Comparison of ENCODE assay signal across 18 cellular contexts in the genomic region with DNA sequence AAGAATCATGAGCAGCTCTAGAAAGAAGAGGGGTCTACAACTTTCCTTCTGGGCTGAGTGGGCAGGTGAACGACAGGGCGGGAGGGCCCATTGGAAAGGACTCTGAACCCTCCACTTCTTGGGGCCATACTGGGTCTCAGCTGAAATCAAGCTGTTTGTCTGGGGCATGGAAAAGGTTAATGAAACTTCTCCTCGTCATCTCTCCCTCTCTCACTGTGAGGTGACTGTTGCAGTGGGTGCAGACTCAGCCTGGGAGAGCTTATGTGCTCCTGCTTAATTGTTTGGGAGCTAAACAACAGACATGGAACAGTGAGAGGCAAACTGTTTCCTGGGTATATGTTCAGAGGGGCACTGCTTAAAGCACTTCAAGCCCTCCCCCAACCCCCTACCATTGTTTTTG.
A peak's percentile ranks its signal among the peaks of the same experiment; 100 is the strongest.
DNase-seq lines count a peak whose midpoint lies in the region; ATAC-seq and TF ChIP-seq lines count a peak whose summit lies in the region.
"Had no signal": no experiment of that assay in that cellular context is flagged by ENCODE, and none has a peak within 500 bp of the region (broad histone marks: within the 10 kb centered on the region; RNA-seq: fewer than 3 reads in every experiment).

No MANE protein-coding gene starts in this region.

- H3K27ac ChIP-seq in CD4-positive, CD25-positive, alpha-beta regulatory T cell (ENCODE audit: insufficient read depth, low read length, poor library complexity, severe bottlenecking): no peak overlapping the region
- H3K27ac ChIP-seq in KOPT-K1 (ENCODE audit: low read depth, low read length, poor library complexity, severe bottlenecking): peak overlapping the region; percentile 96
- H3K27ac ChIP-seq in ascending aorta: peak overlapping the region; percentile 50 to 66
- H3K27ac ChIP-seq in spleen: peak overlapping the region in 6 of 8 donors; percentile 44 to 87 (median 66)
- H3K27ac ChIP-seq: epithelial cell of prostate, hepatocyte, VCaP had no signal

- H3K27me3 Mint-ChIP-seq in CD4-positive, CD25-positive, alpha-beta regulatory T cell: no peaks in the 10 kb centered on the region
- H3K27me3 Mint-ChIP-seq: activated CD4-positive, alpha-beta memory T cell treated with anti-CD3 and anti-CD28 coated beads, Interleukin-2, amount 10 ng/mL, durations not matched to agents 7 days and 5 days had no signal

- ATAC-seq in CD4-positive, CD25-positive, alpha-beta regulatory T cell (ENCODE audit: low read depth in 2 of 2): no peak
- no peak for ATAC-seq in GM18505 (IDR thresholded peaks at IDR 0.05; ENCODE audit: unreplicated experiment)
- ATAC-seq in Right ventricle myocardium inferior: no peak

- H3K9me3 ChIP-seq in CD4-positive, CD25-positive, alpha-beta regulatory T cell (ENCODE audit: control insufficient read depth in 2 of 2, low read length in 2 of 2): no peaks in the 10 kb centered on the region
- H3K9me3 ChIP-seq in KOPT-K1 (ENCODE audit: insufficient read depth, low read length, poor library complexity, severe bottlenecking) (peaks cover 4% of the 10 kb centered on the region), ascending aorta (no peaks in the 10 kb centered on the region), spleen (no peaks in the 10 kb centered on the region)

- no peaks in the 10 kb centered on the region for H3K36me3 ChIP-seq in CD4-positive, CD25-positive, alpha-beta regulatory T cell (ENCODE audit: control insufficient read depth, insufficient read depth, low read length)
- H3K36me3 ChIP-seq in KOPT-K1 (ENCODE audit: insufficient read depth, low read length) (no peaks in the 10 kb centered on the region), ascending aorta (no peaks in the 10 kb centered on the region), spleen (no peaks in the 10 kb centered on the region)

- no peak overlapping the region for H3K4me3 ChIP-seq in CD4-positive, CD25-positive, alpha-beta regulatory T cell (ENCODE audit: low read depth, low read length)
- H3K4me3 ChIP-seq in ascending aorta: no peak overlapping the region
- H3K4me3 ChIP-seq in spleen: no peak overlapping the region
- H3K4me3 ChIP-seq: hepatocyte, lung had no signal

- DNase-seq in CD4-positive, CD25-positive, alpha-beta regulatory T cell: no peak
- DNase-seq in ascending aorta (ENCODE audit: low spot score in 2 of 2) (no peak), spleen (no peak), NCI-H2029 treated with DMSO at 0.1 percent for 48 hours (lab: John Stamatoyannopoulos, UW) (no peak), NCI-H774 (lab: John Stamatoyannopoulos, UW) (no peak), Right ventricle myocardium inferior (ENCODE audit: missing footprints) (no peak)
- DNase-seq: activated CD4-positive, alpha-beta memory T cell treated with anti-CD3 and anti-CD28 coated beads, Interleukin-2, amount 10 ng/mL, durations not matched to agents 7 days and 5 days; foreskin fibroblast; islet precursor cell; KBM-7; NCI-H1930 had no signal

- H3K36me3 Mint-ChIP-seq in CD4-positive, CD25-positive, alpha-beta regulatory T cell: peaks cover 4% of the 10 kb centered on the region

- 44 to 82% (median 50%) methylated on average over 3 of the region's 3 CpGs for WGBS in spleen, 5 donors

- TF ChIP-seq CTCF in ascending aorta (IDR thresholded peaks at IDR 0.05) (no peak), spleen (IDR thresholded peaks at IDR 0.05 in 8 of 11, conservative IDR thresholded peaks at IDR 0.05 in 3 of 11) (no peak)

- peaks cover 0 to 1% (median 0%) of the 10 kb centered on the region in 7 donors for H3K9me3 Mint-ChIP-seq in CD4-positive, CD25-positive, alpha-beta regulatory T cell

- no peaks in the 10 kb centered on the region for H3K27me3 ChIP-seq in CD4-positive, CD25-positive, alpha-beta regulatory T cell (ENCODE audit: control insufficient read depth, insufficient read depth, low read length)
- H3K27me3 ChIP-seq in ascending aorta (no peaks in the 10 kb centered on the region), spleen (replicated peaks in 1 of 7) (no peaks in the 10 kb centered on the region)
- H3K27me3 ChIP-seq: hepatocyte had no signal

- peaks cover 21% of the 10 kb centered on the region for H3K4me1 ChIP-seq in CD4-positive, CD25-positive, alpha-beta regulatory T cell (ENCODE audit: control insufficient read depth, insufficient read depth, low read length, poor library complexity, severe bottlenecking)
- peaks cover 0 to 15% of the 10 kb centered on the region in 2 donors for H3K4me1 ChIP-seq in ascending aorta
- peaks cover under 1 to 28% (median 10%) of the 10 kb centered on the region in 6 donors for H3K4me1 ChIP-seq in spleen

- peak overlapping the region in 3 of 4 donors; percentile 37 to 69 (median 46) for H3K4me3 Mint-ChIP-seq in CD4-positive, CD25-positive, alpha-beta regulatory T cell
- H3K4me3 Mint-ChIP-seq: activated CD4-positive, alpha-beta memory T cell treated with anti-CD3 and anti-CD28 coated beads, Interleukin-2, amount 10 ng/mL, durations not matched to agents 7 days and 5 days; activated T-helper 1 cell treated with anti-CD3 and anti-CD28 coated beads, Interleukin-12 subunit alpha, Interleukin-12 subunit beta, Interleukin-2, Interleukin-4 antibody, amounts not matched to agents 30 ng/mL and 10 ng/mL and 1 ng/mL, durations not matched to agents 14 hours and 24 hours and 36 hours had no signal

- TF ChIP-seq POLR2A in spleen (IDR thresholded peaks at IDR 0.05) (no peak), GM18505 (IDR thresholded peaks at IDR 0.05; ENCODE audit: borderline replicate concordance, extremely low read depth, insufficient read depth, insufficient read length) (no peak)

- peaks cover 26 to 60% (median 36%) of the 10 kb centered on the region in 4 donors for H3K4me1 Mint-ChIP-seq in CD4-positive, CD25-positive, alpha-beta regulatory T cell

- H3K27ac Mint-ChIP-seq in CD4-positive, CD25-positive, alpha-beta regulatory T cell: peak overlapping the region in 2 of 3 donors; percentile 76 to 88
- H3K27ac Mint-ChIP-seq: activated CD4-positive, alpha-beta memory T cell treated with anti-CD3 and anti-CD28 coated beads, Interleukin-2, amount 10 ng/mL, durations not matched to agents 7 days and 5 days; activated T-helper 1 cell treated with anti-CD3 and anti-CD28 coated beads, Interleukin-12 subunit alpha, Interleukin-12 subunit beta, Interleukin-2, Interleukin-4 antibody, amounts not matched to agents 30 ng/mL and 10 ng/mL and 1 ng/mL, durations not matched to agents 14 hours and 24 hours and 36 hours had no signal

- intact Hi-C loops in ascending aorta (cut with DNase I): no loop called here
- intact Hi-C loops in spleen (cut with DNase I; ENCODE audit: low total_unique reads): no loop called here
- intact Hi-C loops in Right ventricle myocardium inferior (cut with DNase I): no loop called here
